Comparison of ENCODE assay signal across 8 cellular contexts in the genomic region with DNA sequence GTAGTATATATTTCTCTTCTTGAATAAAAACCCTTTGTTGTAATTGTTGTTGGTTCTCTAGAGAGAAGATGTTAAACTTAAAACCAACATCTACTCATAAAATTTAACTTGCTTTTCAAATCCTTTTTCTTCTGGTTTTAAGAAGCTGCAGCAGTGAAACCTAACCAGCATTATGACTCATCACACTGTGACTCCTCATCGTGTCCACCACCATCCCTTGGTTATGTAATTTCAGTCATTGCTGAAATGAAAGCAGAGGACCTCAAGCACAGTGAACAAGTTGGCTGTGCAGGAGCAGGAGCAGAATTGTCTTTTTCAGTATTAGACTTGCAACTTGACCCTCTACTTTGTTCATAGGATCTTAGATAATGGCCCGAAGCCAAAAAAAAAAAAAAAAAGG.
A peak's percentile ranks its signal among the peaks of the same experiment; 100 is the strongest.
DNase-seq lines count a peak whose midpoint lies in the region; ATAC-seq, FAIRE-seq and TF ChIP-seq lines count a peak whose summit lies in the region.

No MANE protein-coding gene starts in this region.

- SMC1A ChIA-PET in GM12878 (lab: Charles Lee; ENCODE audit: uncharacterized antibody, unreplicated experiment) = interaction anchor here (1.0 to 1.2 kb wide), 5 partner anchors 11 to 165 kb away, joined by 3 to 4 read pairs (median 3); a partner anchor contains a TSS

- TF ChIP-seq POLR2A in GM12878 (IDR thresholded peaks at IDR 0.05; ENCODE audit: low read depth, low read length) = no peak
- TF ChIP-seq POLR2A in vagina (IDR thresholded peaks at IDR 0.05) = no peak

- peak overlapping the region; percentile 35; the same call in 1 of the 2 replicates for H3K4me2 ChIP-seq in GM12878 (ENCODE audit: control insufficient read depth, insufficient read depth)

- peak; percentile 17 for DNase-seq in Daoy (ENCODE audit: low read depth)
- peak; percentile 86 for DNase-seq in GM12878 (ENCODE audit: low read depth, low spot score)
- no peak for DNase-seq in vagina (ENCODE audit: extremely low spot score in 2 of 2)
- DNase-seq in NCI-H1105 (lab: John Stamatoyannopoulos, UW) = no peak
- DNase-seq in activated effector memory CD4-positive, alpha-beta T cell treated with Interleukin-2 at 50 U/mL for 16 hours = no peak
- DNase-seq in posterior vena cava (ENCODE audit: low spot score) = no peak

- peak; percentile 26; the same call in 1 of the 2 replicates for TF ChIP-seq RAD21 in GM12878 (IDR thresholded peaks at IDR 0.05; ENCODE audit: insufficient read depth, low read depth, low read length)

- CTCF ChIA-PET in GM12878 (lab: Yijun Ruan, JAX) = interaction anchor here (0.6 to 6.1 kb wide), 14 partner anchors 11 to 814 kb away, joined by 3 to 51 read pairs (median 5); no protein-coding TSS in a partner anchor

- H3K4me1 ChIP-seq in GM12878 (ENCODE audit: control insufficient read depth, insufficient read depth, low read length) = peaks cover 16% of the 10 kb centered on the region
- H3K4me1 ChIP-seq in vagina = peaks cover 9% of the 10 kb centered on the region

- H3K27ac ChIP-seq in GM12878 (ENCODE audit: control insufficient read depth, insufficient read depth) (no peak overlapping the region), vagina (peak overlapping the region; percentile 37)

- TF ChIP-seq EP300 in GM12878 (IDR thresholded peaks at IDR 0.05; ENCODE audit: borderline replicate concordance in 1 of 2, control insufficient read depth in 1 of 2, low read depth in 2 of 2, low read length in 2 of 2) = peak; percentile 33 to 59; a peak in 1 of 4 replicates

- H3K27me3 ChIP-seq in GM12878 (replicated peaks in 1 of 2; ENCODE audit: control insufficient read depth in 2 of 2, insufficient read depth in 2 of 2, low read length in 1 of 2) = no peaks in the 10 kb centered on the region
- H3K27me3 ChIP-seq in vagina = no peaks in the 10 kb centered on the region

- in situ Hi-C loops in GM12878 (cut with MboI) = no loop called here

- intact Hi-C loops in GM12878 (cut with micrococcal nuclease; ENCODE audit: unreplicated experiment) (loop anchor here (1.0 to 10.0 kb wide), 3 partner anchors 136 to 483 kb away; no protein-coding TSS in a partner anchor), vagina (cut with DNase I) (no loop called here), posterior vena cava (cut with DNase I) (no loop called here)

- H3K79me2 ChIP-seq in GM12878 (ENCODE audit: control insufficient read depth, insufficient read depth, low read length) = no peaks in the 10 kb centered on the region

- no TSS peak for BruUV-seq in GM12878 (replicated peaks; lab: Mats Ljungman, UMichigan)

- WGBS in GM12878 (ENCODE audit: insufficient coverage, insufficient replicate concordance, low lambda C conversion rate, missing lambda C conversion rate) = 0% methylated on average over 2 of the region's 2 CpGs

- H3K9me3 ChIP-seq in GM12878 (replicated peaks; ENCODE audit: control insufficient read depth, insufficient read depth, low read length) (no peaks in the 10 kb centered on the region; the same call in 2 of the 3 replicates), vagina (no peaks in the 10 kb centered on the region)

- POLR2A ChIA-PET in GM12878 (lab: Charles Lee) = no interaction called here

- no peak overlapping the region for H2AFZ ChIP-seq in GM12878 (ENCODE audit: control insufficient read depth, low read depth, low read length)

- peak; percentile 89 for FAIRE-seq in GM12878 (lab: Jason Lieb, UNC)

- ATAC-seq in GM19468 (IDR thresholded peaks at IDR 0.05; ENCODE audit: extremely low read depth, unreplicated experiment) (peak; percentile 95), HG03439 (IDR thresholded peaks at IDR 0.05; ENCODE audit: unreplicated experiment) (peak; percentile 98), GM12878 (peak; percentile 100)

- no peak overlapping the region for H3K4me3 ChIP-seq in GM12878
- no peak overlapping the region for H3K4me3 ChIP-seq in vagina

- H4K20me1 ChIP-seq in GM12878 (ENCODE audit: control insufficient read depth, insufficient read depth) = no peaks in the 10 kb centered on the region

- TF ChIP-seq CTCF in GM12878 (IDR thresholded peaks at IDR 0.05 in 2 of 3, conservative IDR thresholded peaks at IDR 0.05 in 1 of 3; ENCODE audit: control insufficient read depth in 2 of 3, extremely low read depth in 1 of 3, insufficient read depth in 1 of 3, low read depth in 3 of 3, low read length in 3 of 3) (no peak), vagina (IDR thresholded peaks at IDR 0.05) (no peak)

- no peaks in the 10 kb centered on the region for H3K36me3 ChIP-seq in GM12878 (ENCODE audit: control insufficient read depth in 2 of 2, insufficient read depth in 2 of 2, low read length in 1 of 2)
- no peaks in the 10 kb centered on the region for H3K36me3 ChIP-seq in vagina

- no peak overlapping the region for H3K9ac ChIP-seq in GM12878 (ENCODE audit: control insufficient read depth, insufficient read depth, low read length)

- RAD21 ChIA-PET in GM12878 (lab: Charles Lee; ENCODE audit: unreplicated experiment) = interaction anchor here (1.4 kb wide), 1 partner anchor 814 kb away, joined by 3 read pairs; no protein-coding TSS in a partner anchor

TF ChIP-seq in GM12878, 131 proteins besides CTCF, POLR2A, EP300 and RAD21 (continues in another document):
- no peak for TF ChIP-seq ZNF207 (IDR thresholded peaks at IDR 0.05; ENCODE audit: borderline replicate concordance)
- peak; percentile 93 for TF ChIP-seq JUNB (IDR thresholded peaks at IDR 0.05)
- no peak for TF ChIP-seq SREBF1 (IDR thresholded peaks at IDR 0.05; ENCODE audit: low read length)
- no peak for TF ChIP-seq SMAD5 (IDR thresholded peaks at IDR 0.05; ENCODE audit: low read depth)
- TF ChIP-seq, protein P1, sequence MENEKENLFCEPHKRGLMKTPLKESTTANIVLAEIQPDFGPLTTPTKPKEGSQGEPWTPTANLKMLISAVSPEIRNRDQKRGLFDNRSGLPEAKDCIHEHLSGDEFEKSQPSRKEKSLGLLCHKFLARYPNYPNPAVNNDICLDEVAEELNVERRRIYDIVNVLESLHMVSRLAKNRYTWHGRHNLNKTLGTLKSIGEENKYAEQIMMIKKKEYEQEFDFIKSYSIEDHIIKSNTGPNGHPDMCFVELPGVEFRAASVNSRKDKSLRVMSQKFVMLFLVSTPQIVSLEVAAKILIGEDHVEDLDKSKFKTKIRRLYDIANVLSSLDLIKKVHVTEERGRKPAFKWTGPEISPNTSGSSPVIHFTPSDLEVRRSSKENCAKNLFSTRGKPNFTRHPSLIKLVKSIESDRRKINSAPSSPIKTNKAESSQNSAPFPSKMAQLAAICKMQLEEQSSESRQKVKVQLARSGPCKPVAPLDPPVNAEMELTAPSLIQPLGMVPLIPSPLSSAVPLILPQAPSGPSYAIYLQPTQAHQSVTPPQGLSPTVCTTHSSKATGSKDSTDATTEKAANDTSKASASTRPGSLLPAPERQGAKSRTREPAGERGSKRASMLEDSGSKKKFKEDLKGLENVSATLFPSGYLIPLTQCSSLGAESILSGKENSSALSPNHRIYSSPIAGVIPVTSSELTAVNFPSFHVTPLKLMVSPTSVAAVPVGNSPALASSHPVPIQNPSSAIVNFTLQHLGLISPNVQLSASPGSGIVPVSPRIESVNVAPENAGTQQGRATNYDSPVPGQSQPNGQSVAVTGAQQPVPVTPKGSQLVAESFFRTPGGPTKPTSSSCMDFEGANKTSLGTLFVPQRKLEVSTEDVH (IDR thresholded peaks at IDR 0.05; ENCODE audit: low read depth, partially characterized antibody) = no peak
- TF ChIP-seq BMI1 (IDR thresholded peaks at IDR 0.05; ENCODE audit: borderline replicate concordance) = no peak
- TF ChIP-seq MEF2B (IDR thresholded peaks at IDR 0.05; ENCODE audit: partially characterized antibody, poor library complexity, severe bottlenecking) = no peak
- TF ChIP-seq CHD1 (IDR thresholded peaks at IDR 0.05; ENCODE audit: low read depth, low read length) = no peak
- TF ChIP-seq, protein P2, sequence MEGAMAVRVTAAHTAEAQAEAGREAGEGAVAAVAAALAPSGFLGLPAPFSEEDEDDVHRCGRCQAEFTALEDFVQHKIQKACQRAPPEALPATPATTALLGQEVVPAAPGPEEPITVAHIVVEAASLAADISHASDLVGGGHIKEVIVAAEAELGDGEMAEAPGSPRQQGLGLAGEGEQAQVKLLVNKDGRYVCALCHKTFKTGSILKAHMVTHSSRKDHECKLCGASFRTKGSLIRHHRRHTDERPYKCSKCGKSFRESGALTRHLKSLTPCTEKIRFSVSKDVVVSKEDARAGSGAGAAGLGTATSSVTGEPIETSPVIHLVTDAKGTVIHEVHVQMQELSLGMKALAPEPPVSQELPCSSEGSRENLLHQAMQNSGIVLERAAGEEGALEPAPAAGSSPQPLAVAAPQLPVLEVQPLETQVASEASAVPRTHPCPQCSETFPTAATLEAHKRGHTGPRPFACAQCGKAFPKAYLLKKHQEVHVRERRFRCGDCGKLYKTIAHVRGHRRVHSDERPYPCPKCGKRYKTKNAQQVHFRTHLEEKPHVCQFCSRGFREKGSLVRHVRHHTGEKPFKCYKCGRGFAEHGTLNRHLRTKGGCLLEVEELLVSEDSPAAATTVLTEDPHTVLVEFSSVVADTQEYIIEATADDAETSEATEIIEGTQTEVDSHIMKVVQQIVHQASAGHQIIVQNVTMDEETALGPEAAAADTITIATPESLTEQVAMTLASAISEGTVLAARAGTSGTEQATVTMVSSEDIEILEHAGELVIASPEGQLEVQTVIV (IDR thresholded peaks at IDR 0.05; ENCODE audit: borderline replicate concordance, partially characterized antibody) = no peak
- TF ChIP-seq, protein P3, sequence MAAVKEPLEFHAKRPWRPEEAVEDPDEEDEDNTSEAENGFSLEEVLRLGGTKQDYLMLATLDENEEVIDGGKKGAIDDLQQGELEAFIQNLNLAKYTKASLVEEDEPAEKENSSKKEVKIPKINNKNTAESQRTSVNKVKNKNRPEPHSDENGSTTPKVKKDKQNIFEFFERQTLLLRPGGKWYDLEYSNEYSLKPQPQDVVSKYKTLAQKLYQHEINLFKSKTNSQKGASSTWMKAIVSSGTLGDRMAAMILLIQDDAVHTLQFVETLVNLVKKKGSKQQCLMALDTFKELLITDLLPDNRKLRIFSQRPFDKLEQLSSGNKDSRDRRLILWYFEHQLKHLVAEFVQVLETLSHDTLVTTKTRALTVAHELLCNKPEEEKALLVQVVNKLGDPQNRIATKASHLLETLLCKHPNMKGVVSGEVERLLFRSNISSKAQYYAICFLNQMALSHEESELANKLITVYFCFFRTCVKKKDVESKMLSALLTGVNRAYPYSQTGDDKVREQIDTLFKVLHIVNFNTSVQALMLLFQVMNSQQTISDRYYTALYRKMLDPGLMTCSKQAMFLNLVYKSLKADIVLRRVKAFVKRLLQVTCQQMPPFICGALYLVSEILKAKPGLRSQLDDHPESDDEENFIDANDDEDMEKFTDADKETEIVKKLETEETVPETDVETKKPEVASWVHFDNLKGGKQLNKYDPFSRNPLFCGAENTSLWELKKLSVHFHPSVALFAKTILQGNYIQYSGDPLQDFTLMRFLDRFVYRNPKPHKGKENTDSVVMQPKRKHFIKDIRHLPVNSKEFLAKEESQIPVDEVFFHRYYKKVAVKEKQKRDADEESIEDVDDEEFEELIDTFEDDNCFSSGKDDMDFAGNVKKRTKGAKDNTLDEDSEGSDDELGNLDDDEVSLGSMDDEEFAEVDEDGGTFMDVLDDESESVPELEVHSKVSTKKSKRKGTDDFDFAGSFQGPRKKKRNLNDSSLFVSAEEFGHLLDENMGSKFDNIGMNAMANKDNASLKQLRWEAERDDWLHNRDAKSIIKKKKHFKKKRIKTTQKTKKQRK (IDR thresholded peaks at IDR 0.05; ENCODE audit: low read depth, low read length) = no peak

Comparison
In these comparisons a context has a peak if more than half of its experiments do, and no peak if none do; other contexts are left out.
1. DNase-seq: peak in Daoy (single experiment) and GM12878 (single experiment); none in vagina (0 of 2), NCI-H1105 (single experiment), activated effector memory CD4-positive, alpha-beta T cell treated with Interleukin-2 at 50 U/mL for 16 hours (single experiment) and posterior vena cava (single experiment).
2. Peak in every context shown above with its lines, with median percentiles within 50 percentile points of each other: ATAC-seq.